ENCODE assay signal across 12 cellular contexts in the genomic region with DNA sequence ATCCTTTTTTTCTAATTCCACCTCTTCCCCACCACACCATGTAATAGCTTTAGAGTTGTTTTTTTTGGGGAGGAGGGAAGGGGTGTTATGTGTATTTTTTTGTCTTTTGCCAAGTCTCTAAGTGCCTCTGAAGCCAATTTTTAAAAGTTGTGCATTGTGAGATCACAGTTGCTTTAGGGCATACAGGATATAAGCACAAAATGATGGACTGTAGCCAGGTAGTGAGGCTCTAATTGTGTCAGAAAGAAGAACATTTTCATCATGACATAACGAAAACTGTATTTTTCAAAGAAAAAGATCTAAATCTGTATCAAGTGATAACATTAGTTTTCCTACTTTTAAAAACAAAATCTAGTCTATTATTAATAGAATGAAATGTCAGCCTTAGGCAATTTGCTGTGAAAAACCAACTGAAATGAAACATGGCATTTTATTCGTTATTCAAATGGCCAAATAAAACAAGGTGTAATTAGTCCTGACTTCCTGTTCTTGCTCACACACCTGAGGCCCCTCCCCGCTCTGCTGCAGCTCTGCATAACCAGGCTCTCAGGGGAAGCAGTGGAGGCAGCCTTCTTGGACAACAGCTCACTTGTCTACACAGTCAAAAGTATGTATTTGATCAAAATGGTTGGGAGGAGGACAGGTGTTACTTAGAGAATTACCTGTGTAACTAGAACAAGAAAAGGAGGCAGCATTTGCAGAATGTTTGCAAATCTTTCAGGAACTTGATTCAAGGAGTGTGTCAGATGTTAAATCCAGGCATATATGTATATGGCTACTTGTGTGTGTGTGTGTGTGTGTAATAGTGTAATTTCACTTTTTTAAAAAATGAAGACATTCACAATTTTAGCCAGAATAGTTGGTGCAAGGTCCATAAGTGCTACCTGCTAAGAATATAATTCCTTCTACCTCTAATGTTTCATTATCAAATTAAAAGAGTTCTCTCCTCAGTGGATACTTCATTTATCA.
DNase-seq lines count a peak whose midpoint lies in the region; ATAC-seq and TF ChIP-seq lines count a peak whose summit lies in the region.
"Had no signal": no experiment of that assay in that cellular context is flagged by ENCODE, and none has a peak within 500 bp of the region (broad histone marks: within the 10 kb centered on the region; RNA-seq: fewer than 3 reads in every experiment).

No MANE protein-coding gene starts in this region.

- CTCF ChIA-PET in activated CD4-positive, alpha-beta T cell treated with anti-CD3 and anti-CD28 coated beads, Interleukin-2, amount 10 ng/mL, durations not matched to agents 7 days and 5 days (lab: Charles Lee) = interaction anchor here (0.6 kb wide), 1 partner anchor 63 kb away, joined by 3 read pairs; no protein-coding TSS in a partner anchor

- peaks cover 36% of the 10 kb centered on the region for H3K27me3 Mint-ChIP-seq in activated CD4-positive, alpha-beta T cell treated with anti-CD3 and anti-CD28 coated beads, Interleukin-2, amount 10 ng/mL, durations not matched to agents 7 days and 5 days

- intact Hi-C loops in left colon (cut with DNase I, micrococcal nuclease) (no loop called here), upper lobe of right lung (cut with DNase I) (no loop called here)

- H3K9me3 ChIP-seq in RWPE2 (ENCODE audit: severe bottlenecking) = no peaks in the 10 kb centered on the region
- H3K9me3 ChIP-seq in upper lobe of right lung = no peaks in the 10 kb centered on the region
- H3K9me3 ChIP-seq: HAP-1, SK-N-SH had no signal

- no peaks in the 10 kb centered on the region for H3K27me3 ChIP-seq in RWPE2 (ENCODE audit: insufficient read depth, poor library complexity, severe bottlenecking)
- H3K27me3 ChIP-seq in upper lobe of right lung = no peaks in the 10 kb centered on the region
- H3K27me3 ChIP-seq: brain microvascular endothelial cell had no signal

- TF ChIP-seq CTCF in RWPE2 (IDR thresholded peaks at IDR 0.05; ENCODE audit: poor library complexity, severe bottlenecking) = no peak
- no peak for TF ChIP-seq CTCF in upper lobe of right lung (IDR thresholded peaks at IDR 0.05)

- H3K36me3 Mint-ChIP-seq in activated CD4-positive, alpha-beta T cell treated with anti-CD3 and anti-CD28 coated beads, Interleukin-2, amount 10 ng/mL, durations not matched to agents 7 days and 5 days (ENCODE audit: low read depth) = no peaks in the 10 kb centered on the region

- peaks cover 1% of the 10 kb centered on the region for H3K4me1 Mint-ChIP-seq in activated CD4-positive, alpha-beta T cell treated with anti-CD3 and anti-CD28 coated beads, Interleukin-2, amount 10 ng/mL, durations not matched to agents 7 days and 5 days

- no peak overlapping the region for H3K4me3 Mint-ChIP-seq in activated CD4-positive, alpha-beta T cell treated with anti-CD3 and anti-CD28 coated beads, Interleukin-2, amount 10 ng/mL, durations not matched to agents 7 days and 5 days

- H3K27ac ChIP-seq in RWPE2 (ENCODE audit: poor library complexity, severe bottlenecking) (peak overlapping the region; percentile 72), upper lobe of right lung (no peak overlapping the region)
- H3K27ac ChIP-seq: brain microvascular endothelial cell had no signal

- DNase-seq in NCI-H2081 (lab: John Stamatoyannopoulos, UW) (peak; percentile 54 to 89), RWPE2 (ENCODE audit: low spot score) (no peak), left colon (peak; percentile 83 to 86), upper lobe of right lung (no peak), H4 (ENCODE audit: low spot score) (no peak), NOMO-1 treated with DMSO at 0.1 percent for 48 hours (lab: John Stamatoyannopoulos, UW; ENCODE audit: unreplicated experiment) (no peak)
- no peak for DNase-seq in activated CD4-positive, alpha-beta T cell treated with anti-CD3 and anti-CD28 coated beads, Interleukin-2, amount 10 ng/mL, durations not matched to agents 7 days and 5 days
- DNase-seq: brain microvascular endothelial cell; SK-N-SH; stimulated activated CD4-positive, alpha-beta T cell treated with anti-CD3 and anti-CD28 coated beads, Interleukin-1b, Interleukin-23, amount 100 ng/mL, for 48 hours; stimulated activated naive CD4-positive, alpha-beta T cell treated with Interleukin-2 at 50 U/mL for 16 hours had no signal

- no peaks in the 10 kb centered on the region for H3K9me3 Mint-ChIP-seq in activated CD4-positive, alpha-beta T cell treated with anti-CD3 and anti-CD28 coated beads, Interleukin-2, amount 10 ng/mL, durations not matched to agents 7 days and 5 days

- no peak overlapping the region for H3K27ac Mint-ChIP-seq in activated CD4-positive, alpha-beta T cell treated with anti-CD3 and anti-CD28 coated beads, Interleukin-2, amount 10 ng/mL, durations not matched to agents 7 days and 5 days

- H3K4me3 ChIP-seq in RWPE2 (ENCODE audit: severe bottlenecking) = peak overlapping the region; percentile 3
- H3K4me3 ChIP-seq in upper lobe of right lung = no peak overlapping the region
- H3K4me3 ChIP-seq: HAP-1 had no signal

- H3K36me3 ChIP-seq in RWPE2 (ENCODE audit: low read depth) (no peaks in the 10 kb centered on the region), upper lobe of right lung (no peaks in the 10 kb centered on the region)
- H3K36me3 ChIP-seq: brain microvascular endothelial cell, HAP-1 had no signal

- peaks cover 34% of the 10 kb centered on the region for H3K4me1 ChIP-seq in RWPE2 (ENCODE audit: insufficient read depth, poor library complexity, severe bottlenecking)
- H3K4me1 ChIP-seq in upper lobe of right lung = no peaks in the 10 kb centered on the region

- POLR2A ChIA-PET in activated CD4-positive, alpha-beta T cell treated with anti-CD3 and anti-CD28 coated beads, Interleukin-2, amount 10 ng/mL, durations not matched to agents 7 days and 5 days (lab: Charles Lee) = no interaction called here

- ATAC-seq in RWPE2 (ENCODE audit: low read depth) (peak; percentile 82), left colon (peak; percentile 99), upper lobe of right lung (peak; percentile 77)

Comparison
In these comparisons a context has a peak if more than half of its experiments do, and no peak if none do; other contexts are left out.
1. DNase-seq: peak in NCI-H2081 (2 of 2) and left colon (2 of 2); none in RWPE2 (single experiment), upper lobe of right lung (single experiment), activated CD4-positive, alpha-beta T cell treated with anti-CD3 and anti-CD28 coated beads, Interleukin-2, amount 10 ng/mL, durations not matched to agents 7 days and 5 days (single experiment), H4 (single experiment) and NOMO-1 treated with DMSO at 0.1 percent for 48 hours (single experiment).
2. Peak in every context shown above with its lines, with median percentiles within 50 percentile points of each other: ATAC-seq.